ENCODE assay signal across 10 cellular contexts in genomic region chr14:39762576-39763401, GRCh38.
DNase-seq lines count a peak whose midpoint lies in the region; ATAC-seq lines count a peak whose summit lies in the region.
"Had no signal": no experiment of that assay in that cellular context is flagged by ENCODE, and none has a peak within 500 bp of the region (broad histone marks: within the 10 kb centered on the region; RNA-seq: fewer than 3 reads in every experiment).

No MANE protein-coding gene starts in this region.

- DNase-seq in central memory CD4-positive, alpha-beta T cell, result peak; percentile 1
- no peak for DNase-seq in NCI-H2171 (lab: John Stamatoyannopoulos, UW)
- no peak for DNase-seq in NCI-H526 treated with DMSO at 0.1 percent for 48 hours (lab: John Stamatoyannopoulos, UW)
- DNase-seq in kidney tubule cell (ENCODE audit: low spot score), result no peak
- DNase-seq in D341Med (ENCODE audit: low spot score), result no peak
- DNase-seq: left lung, NCI-H1092 treated with DMSO at 0.1 percent for 48 hours had no signal

- ATAC-seq in GM18499 (IDR thresholded peaks at IDR 0.05; ENCODE audit: insufficient read depth, unreplicated experiment) (peak; percentile 44), GM21423 (IDR thresholded peaks at IDR 0.05; ENCODE audit: unreplicated experiment) (peak; percentile 75), HG03521 (IDR thresholded peaks at IDR 0.05; ENCODE audit: unreplicated experiment) (peak; percentile 56)
- ATAC-seq: left lung had no signal
